ENCODE assay signal across 14 cellular contexts in genomic region chr3:42504334-42505202, GRCh38. TPM values are rescaled to one million over a fixed set of nuclear protein-coding genes. Genes with fewer than 3 reads are reported as not detected.
A peak's percentile ranks its signal among the peaks of the same experiment; 100 is the strongest.
DNase-seq lines count a peak whose midpoint lies in the region; ATAC-seq and TF ChIP-seq lines count a peak whose summit lies in the region.
"Had no signal": no experiment of that assay in that cellular context is flagged by ENCODE, and none has a peak within 500 bp of the region (broad histone marks: within the 10 kb centered on the region; RNA-seq: fewer than 3 reads in every experiment).

No MANE protein-coding gene starts in this region.

- H3K4me3 Mint-ChIP-seq in activated CD8-positive, alpha-beta T cell treated with anti-CD3 and anti-CD28 coated beads for 36 hours: peak overlapping the region; percentile 86
- no peak overlapping the region for H3K4me3 Mint-ChIP-seq in activated CD8-positive, alpha-beta T cell treated with anti-CD3 and anti-CD28 coated beads, Interleukin-2, amount 10 ng/mL, durations not matched to agents 7 days and 5 days
- no peak overlapping the region for H3K4me3 Mint-ChIP-seq in stimulated activated naive B cell treated with anti-CD40 and anti-IgM and Interleukin-4, amounts not matched to agents 10 μg/mL and 1 μg/mL and 100 μg/mL, for 72 hours

- POLR2A ChIA-PET in activated CD8-positive, alpha-beta T cell treated with anti-CD3 and anti-CD28 coated beads for 36 hours (lab: Charles Lee): no interaction called here
- POLR2A ChIA-PET in activated CD8-positive, alpha-beta T cell treated with anti-CD3 and anti-CD28 coated beads, Interleukin-2, amount 10 ng/mL, durations not matched to agents 7 days and 5 days (lab: Charles Lee): interaction anchor here (1.0 kb wide), 1 partner anchor 8 kb away, joined by 4 read pairs; no protein-coding TSS in a partner anchor

- WGBS in right lobe of liver (ENCODE audit: insufficient coverage, low coverage, low lambda C conversion rate, missing lambda C conversion rate): 64% methylated on average over 6 of the region's 10 CpGs

- TF ChIP-seq POLR2A in right lobe of liver (IDR thresholded peaks at IDR 0.05): no peak

- H3K4me1 Mint-ChIP-seq in activated CD8-positive, alpha-beta T cell treated with anti-CD3 and anti-CD28 coated beads for 36 hours (ENCODE audit: low read depth): peaks cover 44% of the 10 kb centered on the region
- H3K4me1 Mint-ChIP-seq in activated CD8-positive, alpha-beta T cell treated with anti-CD3 and anti-CD28 coated beads, Interleukin-2, amount 10 ng/mL, durations not matched to agents 7 days and 5 days (ENCODE audit: low read depth): peaks cover 44% of the 10 kb centered on the region
- H3K4me1 Mint-ChIP-seq in stimulated activated naive B cell treated with anti-CD40 and anti-IgM and Interleukin-4, amounts not matched to agents 10 μg/mL and 1 μg/mL and 100 μg/mL, for 72 hours: peaks cover 13 to 33% of the 10 kb centered on the region in 2 donors

- no peak for DNase-seq in activated CD8-positive, alpha-beta T cell treated with anti-CD3 and anti-CD28 coated beads for 36 hours
- no peak for DNase-seq in activated CD8-positive, alpha-beta T cell treated with anti-CD3 and anti-CD28 coated beads, Interleukin-2, amount 10 ng/mL, durations not matched to agents 7 days and 5 days
- peak; percentile 52 for DNase-seq in activated CD8-positive, alpha-beta memory T cell treated with anti-CD3 and anti-CD28 coated beads for 24 hours
- DNase-seq in right lobe of liver: peak in 2 of 3 donors; percentile 31 to 32
- no peak for DNase-seq in stimulated activated naive B cell treated with anti-CD40 and anti-IgM and Interleukin-4, amounts not matched to agents 10 μg/mL and 1 μg/mL and 100 μg/mL, for 72 hours
- DNase-seq in H4 (ENCODE audit: low spot score): no peak
- DNase-seq in stimulated activated CD4-positive, alpha-beta T cell treated with anti-CD3 and anti-CD28 coated beads, Interleukin-15, amount 100 ng/mL, for 24 hours: no peak
- DNase-seq: Karpas-422, NCI-H187 treated with DMSO at 0.1 percent for 48 hours, SHP77 treated with DMSO at 0.1 percent for 48 hours had no signal

- H3K9me3 ChIP-seq in right lobe of liver: no peaks in the 10 kb centered on the region
- H3K9me3 ChIP-seq: esophagus muscularis mucosa, tibial nerve had no signal

- H3K4me3 ChIP-seq in right lobe of liver: peak overlapping the region in 1 of 3 donors; percentile 35
- H3K4me3 ChIP-seq: esophagus muscularis mucosa had no signal

- H3K27ac ChIP-seq in right lobe of liver: no peak overlapping the region
- H3K27ac ChIP-seq: esophagus muscularis mucosa had no signal

- intact Hi-C loops in activated CD8-positive, alpha-beta T cell treated with anti-CD3 and anti-CD28 coated beads for 36 hours (cut with micrococcal nuclease): loop anchor here (5.0 kb wide), 1 partner anchor 33 kb away; no protein-coding TSS in a partner anchor
- intact Hi-C loops in right lobe of liver (cut with DNase I): no loop called here

- H3K27me3 Mint-ChIP-seq in activated CD8-positive, alpha-beta T cell treated with anti-CD3 and anti-CD28 coated beads for 36 hours: peaks cover 13% of the 10 kb centered on the region
- H3K27me3 Mint-ChIP-seq in activated CD8-positive, alpha-beta T cell treated with anti-CD3 and anti-CD28 coated beads, Interleukin-2, amount 10 ng/mL, durations not matched to agents 7 days and 5 days (ENCODE audit: low read depth): peaks cover 20% of the 10 kb centered on the region
- peaks cover 37 to 43% of the 10 kb centered on the region in 2 donors for H3K27me3 Mint-ChIP-seq in stimulated activated naive B cell treated with anti-CD40 and anti-IgM and Interleukin-4, amounts not matched to agents 10 μg/mL and 1 μg/mL and 100 μg/mL, for 72 hours

- no peak overlapping the region for H3K27ac Mint-ChIP-seq in activated CD8-positive, alpha-beta T cell treated with anti-CD3 and anti-CD28 coated beads for 36 hours
- no peak overlapping the region for H3K27ac Mint-ChIP-seq in activated CD8-positive, alpha-beta T cell treated with anti-CD3 and anti-CD28 coated beads, Interleukin-2, amount 10 ng/mL, durations not matched to agents 7 days and 5 days
- H3K27ac Mint-ChIP-seq in stimulated activated naive B cell treated with anti-CD40 and anti-IgM and Interleukin-4, amounts not matched to agents 10 μg/mL and 1 μg/mL and 100 μg/mL, for 72 hours: peak overlapping the region; percentile 16

- no peaks in the 10 kb centered on the region for H3K9me3 Mint-ChIP-seq in activated CD8-positive, alpha-beta T cell treated with anti-CD3 and anti-CD28 coated beads for 36 hours
- no peaks in the 10 kb centered on the region for H3K9me3 Mint-ChIP-seq in activated CD8-positive, alpha-beta T cell treated with anti-CD3 and anti-CD28 coated beads, Interleukin-2, amount 10 ng/mL, durations not matched to agents 7 days and 5 days (ENCODE audit: insufficient read depth)
- no peaks in the 10 kb centered on the region for H3K9me3 Mint-ChIP-seq in stimulated activated naive B cell treated with anti-CD40 and anti-IgM and Interleukin-4, amounts not matched to agents 10 μg/mL and 1 μg/mL and 100 μg/mL, for 72 hours
- H3K9me3 Mint-ChIP-seq: central memory CD8-positive, alpha-beta T cell had no signal

- no peak for TF ChIP-seq CTCF in activated CD8-positive, alpha-beta T cell treated with anti-CD3 and anti-CD28 coated beads for 36 hours (IDR thresholded peaks at IDR 0.05)
- TF ChIP-seq CTCF in right lobe of liver (IDR thresholded peaks at IDR 0.05): no peak

- CTCF ChIA-PET in activated CD8-positive, alpha-beta T cell treated with anti-CD3 and anti-CD28 coated beads for 36 hours (lab: Charles Lee): interaction anchor here (1.6 to 4.8 kb wide), 3 partner anchors 10 to 43 kb away, joined by 3 to 111 read pairs (median 90); no protein-coding TSS in a partner anchor
- CTCF ChIA-PET in activated CD8-positive, alpha-beta T cell treated with anti-CD3 and anti-CD28 coated beads, Interleukin-2, amount 10 ng/mL, durations not matched to agents 7 days and 5 days (lab: Charles Lee): interaction anchor here (1.3 to 4.9 kb wide), 2 partner anchors 32 to 37 kb away, joined by 4 to 183 read pairs; no protein-coding TSS in a partner anchor

- ATAC-seq in activated CD8-positive, alpha-beta T cell treated with anti-CD3 and anti-CD28 coated beads for 36 hours: no peak
- ATAC-seq in activated CD8-positive, alpha-beta T cell treated with anti-CD3 and anti-CD28 coated beads, Interleukin-2, amount 10 ng/mL, durations not matched to agents 7 days and 5 days: no peak
- ATAC-seq in right lobe of liver (no peak), GM19023 (IDR thresholded peaks at IDR 0.05; ENCODE audit: unreplicated experiment) (no peak)
- no peak for ATAC-seq in stimulated activated naive B cell treated with anti-CD40 and anti-IgM and Interleukin-4, amounts not matched to agents 10 μg/mL and 1 μg/mL and 100 μg/mL, for 72 hours (replicated peaks)

- peaks cover 0 to 10% (median 5%) of the 10 kb centered on the region in 4 donors for H3K4me1 ChIP-seq in right lobe of liver

- no peaks in the 10 kb centered on the region for H3K36me3 ChIP-seq in right lobe of liver
- H3K36me3 ChIP-seq: esophagus muscularis mucosa, tibial nerve had no signal

- no peaks in the 10 kb centered on the region for H3K27me3 ChIP-seq in right lobe of liver

- H3K36me3 Mint-ChIP-seq in activated CD8-positive, alpha-beta T cell treated with anti-CD3 and anti-CD28 coated beads for 36 hours (ENCODE audit: low read depth): no peaks in the 10 kb centered on the region
- no peaks in the 10 kb centered on the region for H3K36me3 Mint-ChIP-seq in activated CD8-positive, alpha-beta T cell treated with anti-CD3 and anti-CD28 coated beads, Interleukin-2, amount 10 ng/mL, durations not matched to agents 7 days and 5 days (ENCODE audit: low read depth)
- no peaks in the 10 kb centered on the region for H3K36me3 Mint-ChIP-seq in stimulated activated naive B cell treated with anti-CD40 and anti-IgM and Interleukin-4, amounts not matched to agents 10 μg/mL and 1 μg/mL and 100 μg/mL, for 72 hours

RNA-seq across cellular contexts. Expression of gene VIPR1, which starts 2.1 kb away (rescaled TPM):
- 1 to 10 TPM; 8.5 to 9.0 TPM for total RNA-seq in activated CD8-positive, alpha-beta T cell treated with anti-CD3 and anti-CD28 coated beads for 36 hours
- 1 to 10 TPM; 9.1 to 9.5 TPM for total RNA-seq in activated CD8-positive, alpha-beta T cell treated with anti-CD3 and anti-CD28 coated beads, Interleukin-2, amount 10 ng/mL, durations not matched to agents 7 days and 5 days
- 10 to 100 TPM in 5 of 6 experiments, 1 to 10 TPM in 1; 1.9 to 34.5 (median 18.2) TPM for total RNA-seq in right lobe of liver
- total RNA-seq in H4 (2014; rRNA removed; shearing (Covaris generic)): not detected in 2 replicates

Comparison
In these comparisons a context has a peak if more than half of its experiments do, and no peak if none do; other contexts are left out.
1. DNase-seq: peak in activated CD8-positive, alpha-beta memory T cell treated with anti-CD3 and anti-CD28 coated beads for 24 hours (single experiment) and right lobe of liver (2 of 3); none in activated CD8-positive, alpha-beta T cell treated with anti-CD3 and anti-CD28 coated beads for 36 hours (single experiment), activated CD8-positive, alpha-beta T cell treated with anti-CD3 and anti-CD28 coated beads, Interleukin-2, amount 10 ng/mL, durations not matched to agents 7 days and 5 days (single experiment), stimulated activated naive B cell treated with anti-CD40 and anti-IgM and Interleukin-4, amounts not matched to agents 10 μg/mL and 1 μg/mL and 100 μg/mL, for 72 hours (single experiment), H4 (single experiment) and stimulated activated CD4-positive, alpha-beta T cell treated with anti-CD3 and anti-CD28 coated beads, Interleukin-15, amount 100 ng/mL, for 24 hours (single experiment).